8 cellular contexts compared by ENCODE assay signal in genomic region chr9:94084314-94084713, GRCh38. TPM values are rescaled to one million over a fixed set of nuclear protein-coding genes. Genes with fewer than 3 reads are reported as not detected.
DNase-seq lines count a peak whose midpoint lies in the region; ATAC-seq and TF ChIP-seq lines count a peak whose summit lies in the region.

A gene with protein sequence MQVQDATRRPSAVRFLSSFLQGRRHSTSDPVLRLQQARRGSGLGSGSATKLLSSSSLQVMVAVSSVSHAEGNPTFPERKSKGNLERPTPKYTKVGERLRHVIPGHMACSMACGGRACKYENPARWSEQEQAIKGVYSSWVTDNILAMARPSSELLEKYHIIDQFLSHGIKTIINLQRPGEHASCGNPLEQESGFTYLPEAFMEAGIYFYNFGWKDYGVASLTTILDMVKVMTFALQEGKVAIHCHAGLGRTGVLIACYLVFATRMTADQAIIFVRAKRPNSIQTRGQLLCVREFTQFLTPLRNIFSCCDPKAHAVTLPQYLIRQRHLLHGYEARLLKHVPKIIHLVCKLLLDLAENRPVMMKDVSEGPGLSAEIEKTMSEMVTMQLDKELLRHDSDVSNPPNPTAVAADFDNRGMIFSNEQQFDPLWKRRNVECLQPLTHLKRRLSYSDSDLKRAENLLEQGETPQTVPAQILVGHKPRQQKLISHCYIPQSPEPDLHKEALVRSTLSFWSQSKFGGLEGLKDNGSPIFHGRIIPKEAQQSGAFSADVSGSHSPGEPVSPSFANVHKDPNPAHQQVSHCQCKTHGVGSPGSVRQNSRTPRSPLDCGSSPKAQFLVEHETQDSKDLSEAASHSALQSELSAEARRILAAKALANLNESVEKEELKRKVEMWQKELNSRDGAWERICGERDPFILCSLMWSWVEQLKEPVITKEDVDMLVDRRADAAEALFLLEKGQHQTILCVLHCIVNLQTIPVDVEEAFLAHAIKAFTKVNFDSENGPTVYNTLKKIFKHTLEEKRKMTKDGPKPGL (plus strand): TSS chr9:94084464. CDS start chr9:94084531, 67 bp downstream.

- peaks cover 1 to 25% of the 10 kb centered on the region in 2 donors for H3K4me1 ChIP-seq in lung (ENCODE audit: control insufficient read depth in 2 of 2, insufficient read depth in 2 of 2, low read length in 2 of 2)

- H3K27me3 ChIP-seq in MG63 (no peaks in the 10 kb centered on the region), lung (ENCODE audit: control insufficient read depth, insufficient read depth) (no peaks in the 10 kb centered on the region)

- no peaks in the 10 kb centered on the region for H3K9me3 ChIP-seq in MG63
- no peaks in the 10 kb centered on the region for H3K9me3 ChIP-seq in lung (ENCODE audit: control insufficient read depth in 2 of 2, insufficient read depth in 1 of 2, low read length in 1 of 2)

- ATAC-seq in lung (ENCODE audit: insufficient read depth, low FRiP score) (no peak), GM18511 (IDR thresholded peaks at IDR 0.05; ENCODE audit: unreplicated experiment) (no peak), GM21447 (IDR thresholded peaks at IDR 0.05; ENCODE audit: unreplicated experiment) (no peak)

- peak within 1 kb of the TSS; percentile 15 to 33 for H3K27ac ChIP-seq in lung (ENCODE audit: low read depth in 1 of 2, low read length in 1 of 2)

- no peaks in the 10 kb centered on the region; the same call in 1 of the 2 replicates for H3K36me3 ChIP-seq in MG63
- peaks cover 1 to 2% of the 10 kb centered on the region in 2 donors for H3K36me3 ChIP-seq in lung (ENCODE audit: control insufficient read depth in 2 of 2, insufficient read depth in 2 of 2, low read length in 2 of 2)

- no peak for TF ChIP-seq CTCF in lung (IDR thresholded peaks at IDR 0.05; ENCODE audit: control extremely low read depth, extremely low read depth)

- WGBS in lung, 2 donors: 87 to 92% methylated on average over 14 of the region's 14 CpGs

- H3K4me3 ChIP-seq in MG63 (no peak within 1 kb of the TSS), lung (no peak within 1 kb of the TSS)

- peak; percentile 55 for DNase-seq in AG08396 (ENCODE audit: low spot score)
- peak; percentile 15 for DNase-seq in MG63
- peak; percentile 11 to 31 for DNase-seq in dermis microvascular lymphatic vessel endothelial cell (ENCODE audit: low read depth in 2 of 2)
- no peak for DNase-seq in lung (ENCODE audit: low spot score)
- DNase-seq in T-helper 1 cell: no peak
- no peak for DNase-seq in activated gamma-delta T cell (lab: John Stamatoyannopoulos, UW)

RNA-seq across cellular contexts. Expression of the gene that starts here (rescaled TPM):
- 2.4 and 3.6 TPM in 2 replicates for total RNA-seq in MG63 (2014; rRNA removed; shearing (Covaris generic); ENCODE audit: low replicate concordance)
- total RNA-seq in dermis microvascular lymphatic vessel endothelial cell (3.6 and 4.7 TPM in 2 replicates), lung (10 to 100 TPM; 11.1 to 26.0 TPM)
- polyA plus RNA-seq in lung: 1 to 10 TPM; 3.1 to 4.0 TPM

Comparison
In these comparisons a context has a peak if more than half of its experiments do, and no peak if none do; other contexts are left out.
1. DNase-seq: peak in AG08396 (single experiment), MG63 (single experiment) and dermis microvascular lymphatic vessel endothelial cell (2 of 2); none in lung (single experiment), T-helper 1 cell (0 of 5) and activated gamma-delta T cell (single experiment).